Comparison of ENCODE assay signal across 10 cellular contexts in genomic region chr12:132471011-132471857, GRCh38. TPM values are rescaled to one million over a fixed set of nuclear protein-coding genes. Genes with fewer than 3 reads are reported as not detected.
A peak's percentile ranks its signal among the peaks of the same experiment; 100 is the strongest.
DNase-seq lines count a peak whose midpoint lies in the region; ATAC-seq and TF ChIP-seq lines count a peak whose summit lies in the region.
"Had no signal": no experiment of that assay in that cellular context is flagged by ENCODE, and none has a peak within 500 bp of the region (broad histone marks: within the 10 kb centered on the region; RNA-seq: fewer than 3 reads in every experiment).

No MANE protein-coding gene starts in this region.

- TF ChIP-seq CTCF in CD14-positive monocyte (IDR thresholded peaks at IDR 0.05): no peak
- TF ChIP-seq CTCF in RWPE1 (conservative IDR thresholded peaks at IDR 0.05; ENCODE audit: low read depth): no peak

- H3K27ac ChIP-seq in RWPE1 (peak overlapping the region; percentile 26; the same call in 1 of the 2 replicates), right cardiac atrium (ENCODE audit: low read length) (no peak overlapping the region)
- H3K27ac ChIP-seq: breast epithelium had no signal

- H3K27me3 ChIP-seq in right cardiac atrium (ENCODE audit: control insufficient read depth, insufficient read depth): no peaks in the 10 kb centered on the region

- intact Hi-C loops in CD14-positive monocyte (cut with micrococcal nuclease): no loop called here
- intact Hi-C loops in right cardiac atrium (cut with DNase I): no loop called here

- H3K9me3 ChIP-seq in right cardiac atrium (ENCODE audit: control insufficient read depth, low read length): no peaks in the 10 kb centered on the region
- H3K9me3 ChIP-seq: HAP-1 had no signal

- POLR2A ChIA-PET in RWPE1 (lab: Yijun Ruan, JAX; ENCODE audit: low non-redundant PET): no interaction called here

- no peak overlapping the region for H3K4me3 ChIP-seq in right cardiac atrium (ENCODE audit: low read length)
- H3K4me3 ChIP-seq: HAP-1 had no signal

- peaks cover 0 to 22% (median 12%) of the 10 kb centered on the region in 3 donors for H3K27me3 Mint-ChIP-seq in CD14-positive monocyte (ENCODE audit: low read depth in 3 of 3)

- CTCF ChIA-PET in RWPE1 (lab: Yijun Ruan, JAX): no interaction called here

- H3K4me1 Mint-ChIP-seq in CD14-positive monocyte: peaks cover 36% of the 10 kb centered on the region

- peak overlapping the region; percentile 3 to 83 (median 76) for H3K27ac Mint-ChIP-seq in CD14-positive monocyte

- H3K4me3 Mint-ChIP-seq in CD14-positive monocyte: peak overlapping the region; percentile 48 to 68

- no peak for DNase-seq in CD14-positive monocyte (ENCODE audit: low spot score)
- no peak for DNase-seq in RWPE1 (ENCODE audit: low spot score)
- peak; percentile 9 to 27 (median 17) for DNase-seq in right cardiac atrium
- no peak for DNase-seq in NCI-H1436 treated with DMSO at 0.1 percent for 48 hours (lab: John Stamatoyannopoulos, UW)
- DNase-seq in NCI-H1048 (lab: John Stamatoyannopoulos, UW): no peak
- DNase-seq in cerebellar cortex (ENCODE audit: low spot score): no peak

- peaks cover 0 to 9% (median 2%) of the 10 kb centered on the region in 7 donors for H3K9me3 Mint-ChIP-seq in CD14-positive monocyte

- no peaks in the 10 kb centered on the region for H3K4me1 ChIP-seq in right cardiac atrium (ENCODE audit: control insufficient read depth, insufficient read depth, low read length)
- H3K4me1 ChIP-seq: breast epithelium, HAP-1 had no signal

- ATAC-seq in GM19351 (IDR thresholded peaks at IDR 0.05; ENCODE audit: unreplicated experiment) (peak; percentile 59), right cardiac atrium (peak; percentile 36 to 64), GM19455 (IDR thresholded peaks at IDR 0.05; ENCODE audit: unreplicated experiment) (no peak)

- WGBS in right cardiac atrium: 50% methylated on average over 18 of the region's 18 CpGs

- no peaks in the 10 kb centered on the region for H3K36me3 Mint-ChIP-seq in CD14-positive monocyte

RNA-seq across cellular contexts. Expression of gene FBRSL1, which starts 18.7 kb away (rescaled TPM):
- polyA plus RNA-seq in CD14-positive monocyte: under 1 TPM; 0.39 to 0.74 TPM
- total RNA-seq in right cardiac atrium: 10 to 100 TPM; 50.4 to 65.0 (median 54.7) TPM
- polyA plus RNA-seq in right cardiac atrium: 36.4 TPM

Comparison
In these comparisons a context has a peak if more than half of its experiments do, and no peak if none do; other contexts are left out.
1. DNase-seq: peak in right cardiac atrium (3 of 3); none in CD14-positive monocyte (single experiment), RWPE1 (single experiment), NCI-H1436 treated with DMSO at 0.1 percent for 48 hours (single experiment), NCI-H1048 (single experiment) and cerebellar cortex (single experiment).
2. RNA of gene FBRSL1, which starts 18.7 kb away (polyA plus RNA-seq): 36.4 TPM in right cardiac atrium (single experiment); 0.39 to 0.74 TPM in CD14-positive monocyte; every median in the first group is over 10 times any median in the second.